In the genomic region with DNA sequence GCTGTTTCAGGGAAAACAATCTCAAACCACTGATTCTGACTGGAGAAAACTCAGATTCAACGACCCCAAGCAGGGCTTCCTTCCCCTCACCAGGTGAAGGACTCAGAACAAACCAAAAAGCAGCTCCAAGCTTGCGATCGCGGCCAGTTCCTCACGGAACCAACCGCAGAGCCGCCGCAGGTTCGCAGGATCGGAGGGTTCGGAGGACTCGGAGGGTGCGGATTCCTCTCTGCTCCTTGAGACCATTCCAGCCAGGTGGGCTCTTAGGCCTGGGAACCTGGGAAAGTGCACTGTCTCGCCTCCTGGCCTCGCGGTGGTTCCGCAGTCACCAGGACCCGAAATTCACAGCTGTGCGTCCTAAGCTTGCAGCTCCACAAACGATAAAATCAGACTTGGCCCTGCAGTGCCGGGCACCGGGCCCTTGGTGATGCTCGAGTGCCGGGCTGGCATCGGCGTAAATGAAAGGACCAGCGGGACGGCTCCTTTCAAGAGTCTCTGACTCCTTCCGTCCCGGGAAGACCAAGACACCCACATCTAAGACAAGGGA, we compare ENCODE assay signal across 8 cellular contexts.
A peak's percentile ranks its signal among the peaks of the same experiment; 100 is the strongest.
DNase-seq lines count a peak whose midpoint lies in the region; ATAC-seq and TF ChIP-seq lines count a peak whose summit lies in the region.

No MANE protein-coding gene starts in this region.

- ATAC-seq in GM18517 (IDR thresholded peaks at IDR 0.05; ENCODE audit: unreplicated experiment) (peak; percentile 58), HG03060 (IDR thresholded peaks at IDR 0.05; ENCODE audit: low read depth, unreplicated experiment) (peak; percentile 56)

- TF ChIP-seq CTCF in choroid plexus epithelial cell (conservative IDR thresholded peaks at IDR 0.05; ENCODE audit: low read depth, low read length), result peak; percentile 51

- in situ Hi-C loops in ACHN (cut with HindIII; ENCODE audit: low pct_ligation_motif_present, low pct_unique_long_range_greater_than_20kb, low sequenced_read_pairs), result no loop called here

- peak overlapping the region; percentile 94 for H3K4me3 ChIP-seq in choroid plexus epithelial cell (ENCODE audit: low read depth, low read length)

- peak; percentile 87 for DNase-seq in ACHN
- peak; percentile 51 for DNase-seq in NCI-H2196 treated with DMSO at 0.1 percent for 48 hours (lab: John Stamatoyannopoulos, UW; ENCODE audit: unreplicated experiment)
- peak; percentile 69 for DNase-seq in activated CD4-positive, CD25-positive, alpha-beta regulatory T cell treated with anti-CD3 and anti-CD28 coated beads, Interleukin-2, amount 50 U/mL, for 72 hours
- peak; percentile 85 for DNase-seq in choroid plexus epithelial cell (ENCODE audit: low read depth)
- DNase-seq in left kidney (ENCODE audit: low read depth, low spot score), result peak; percentile 94
- peak; percentile 82 for DNase-seq in stimulated activated CD4-positive, alpha-beta T cell treated with anti-CD3 and anti-CD28 coated beads, Interleukin-1b, Interleukin-23, amount 100 ng/mL, for 48 hours

Comparison
In these comparisons a context has a peak if more than half of its experiments do, and no peak if none do; other contexts are left out.
1. Peak in every context shown above with its lines: DNase-seq, ATAC-seq and H3K4me3 ChIP-seq.